In genomic region chr16:88790312-88791150, GRCh38 we compare ENCODE assay signal across 8 cellular contexts. TPM values are rescaled to one million over a fixed set of nuclear protein-coding genes. Genes with fewer than 3 reads are reported as not detected.
DNase-seq lines count a peak whose midpoint lies in the region; ATAC-seq, FAIRE-seq and TF ChIP-seq lines count a peak whose summit lies in the region.

No MANE protein-coding gene starts in this region.

- no peaks in the 10 kb centered on the region for H3K27me3 ChIP-seq in GM23248 (replicated peaks; ENCODE audit: insufficient read depth)
- no peaks in the 10 kb centered on the region for H3K27me3 ChIP-seq in smooth muscle cell (ENCODE audit: low read depth)
- no peaks in the 10 kb centered on the region for H3K27me3 ChIP-seq in prostate gland (replicated peaks; ENCODE audit: insufficient read depth)

- no peak for TF ChIP-seq POLR2A in prostate gland (IDR thresholded peaks at IDR 0.05)

- H3F3A ChIP-seq in GM23248 (ENCODE audit: insufficient read depth) (peaks cover 10% of the 10 kb centered on the region; the same call in 1 of the 2 replicates), smooth muscle cell (ENCODE audit: low read depth) (no peaks in the 10 kb centered on the region)

- in situ Hi-C loops in GM23248 (cut with MboI), result no loop called here

- 22 to 27% methylated on average over 19 to 24 of the region's 24 CpGs for WGBS in GM23248 (ENCODE audit: low coverage in 1 of 2, low lambda C conversion rate in 2 of 2, missing lambda C conversion rate in 2 of 2), 2 experiments
- 48% methylated on average over 20 of the region's 24 CpGs for WGBS in smooth muscle cell (ENCODE audit: low lambda C conversion rate)
- 29% methylated on average over 24 of the region's 24 CpGs for WGBS in prostate gland

- H3K9me2 ChIP-seq in GM23248 (ENCODE audit: insufficient read depth), result no peaks in the 10 kb centered on the region

- peak overlapping the region; percentile 82 for H3K27ac Mint-ChIP-seq in T-helper 17 cell

- TF ChIP-seq CTCF in coronary artery (IDR thresholded peaks at IDR 0.05) (no peak), smooth muscle cell (IDR thresholded peaks at IDR 0.05; ENCODE audit: borderline replicate concordance, insufficient read depth, poor library complexity, severe bottlenecking) (no peak), prostate gland (IDR thresholded peaks at IDR 0.05) (no peak), kidney (IDR thresholded peaks at IDR 0.05; ENCODE audit: borderline replicate concordance, extremely low read depth, insufficient read depth) (no peak)

- H3K36me3 ChIP-seq in GM23248 (ENCODE audit: low read depth) (no peaks in the 10 kb centered on the region), smooth muscle cell (ENCODE audit: low read depth) (no peaks in the 10 kb centered on the region), prostate gland (no peaks in the 10 kb centered on the region), kidney (ENCODE audit: control insufficient read depth in 1 of 2, insufficient read depth in 2 of 2, low read length in 2 of 2) (no peaks in the 10 kb centered on the region)

- FAIRE-seq in kidney (lab: Jason Lieb, UNC), result no peak

- H3K4me3 Mint-ChIP-seq in T-helper 17 cell, result peak overlapping the region; percentile 68

- H3K4me1 ChIP-seq in GM23248 (ENCODE audit: insufficient read depth) (peaks cover 25% of the 10 kb centered on the region), smooth muscle cell (ENCODE audit: low read depth) (peaks cover 8% of the 10 kb centered on the region), prostate gland (replicated peaks) (no peaks in the 10 kb centered on the region), kidney (ENCODE audit: control insufficient read depth in 1 of 2, insufficient read depth in 1 of 2, low read depth in 1 of 2, low read length in 2 of 2) (peaks cover 0 to 3% of the 10 kb centered on the region in 2 donors)

- H4K20me1 ChIP-seq in GM23248 (ENCODE audit: insufficient read depth) (no peaks in the 10 kb centered on the region), smooth muscle cell (ENCODE audit: low read depth) (no peaks in the 10 kb centered on the region)

- no peaks in the 10 kb centered on the region for H3K36me3 Mint-ChIP-seq in T-helper 17 cell (ENCODE audit: low read depth)

- H3K4me2 ChIP-seq in GM23248 (ENCODE audit: unreplicated experiment) (peak overlapping the region; percentile 95), smooth muscle cell (peak overlapping the region; percentile 64)

- no peaks in the 10 kb centered on the region for H3K27me3 Mint-ChIP-seq in T-helper 17 cell

- peak overlapping the region; percentile 77 for H3K9ac ChIP-seq in GM23248
- no peak overlapping the region for H3K9ac ChIP-seq in smooth muscle cell (ENCODE audit: low read depth)
- no peak overlapping the region for H3K9ac ChIP-seq in kidney (ENCODE audit: low read length in 2 of 2)

- H3K9me3 ChIP-seq in GM23248 (ENCODE audit: low read depth) (no peaks in the 10 kb centered on the region), T-helper 17 cell (ENCODE audit: control insufficient read depth, low read length, poor library complexity, severe bottlenecking) (no peaks in the 10 kb centered on the region), smooth muscle cell (replicated peaks; ENCODE audit: low read depth) (no peaks in the 10 kb centered on the region), prostate gland (no peaks in the 10 kb centered on the region), kidney (ENCODE audit: control insufficient read depth in 1 of 2, low read length in 2 of 2) (no peaks in the 10 kb centered on the region)

- H2AFZ ChIP-seq in GM23248 (peak overlapping the region; percentile 93), smooth muscle cell (ENCODE audit: low read depth) (peak overlapping the region; percentile 46)

- ATAC-seq in T-helper 17 cell, result peak; percentile 80

- H3K4me3 ChIP-seq in GM23248 (peak overlapping the region; percentile 61), coronary artery (peak overlapping the region; percentile 0), smooth muscle cell (no peak overlapping the region), prostate gland (no peak overlapping the region), kidney (ENCODE audit: low read length in 2 of 2) (no peak overlapping the region)

- intact Hi-C loops in prostate gland (cut with DNase I) (no loop called here), kidney (cut with DNase I) (no loop called here)

- 0 out of 2 replicates have a peak, but pooled peaks cover 13% of the 10 kb centered on the region for H3K79me2 ChIP-seq in GM23248 (ENCODE audit: insufficient read depth)
- no peaks in the 10 kb centered on the region for H3K79me2 ChIP-seq in smooth muscle cell (ENCODE audit: low read depth)

- peaks cover 27% of the 10 kb centered on the region for H3K4me1 Mint-ChIP-seq in T-helper 17 cell

- H3K27ac ChIP-seq in GM23248 (peak overlapping the region; percentile 83), coronary artery (peak overlapping the region in 1 of 2 donors; percentile 0), smooth muscle cell (ENCODE audit: low read depth) (no peak overlapping the region), prostate gland (no peak overlapping the region), kidney (ENCODE audit: low read depth in 2 of 2, low read length in 2 of 2) (no peak overlapping the region)

- DNase-seq in GM23248 (peak; percentile 85), T-helper 17 cell (peak in 2 of 3 donors; percentile 45 to 54), coronary artery (ENCODE audit: low spot score) (no peak), smooth muscle cell (lab: John Stamatoyannopoulos, UW; ENCODE audit: unreplicated experiment) (peak; percentile 13), prostate gland (ENCODE audit: low spot score) (no peak), LoVo (ENCODE audit: low spot score) (no peak), kidney (no peak), NCI-H524 treated with DMSO at 0.1 percent for 48 hours (lab: John Stamatoyannopoulos, UW) (no peak)

RNA-seq across cellular contexts. Expression of gene PIEZO1, which starts 5.5 kb away (rescaled TPM):
- 223 and 294 TPM in 2 replicates for total RNA-seq in GM23248 (2014; rRNA removed; shearing (Covaris generic))
- polyA plus RNA-seq in GM23248 (2016; fragmentation: Nextera tagmentation; extraction: Ambion mirVana) (89.7 and 95.3 TPM in 2 replicates), smooth muscle cell (70.9 and 107 TPM in 2 replicates), kidney (ENCODE audit: insufficient read depth, low read depth, low replicate concordance) (103 TPM)
- total RNA-seq in T-helper 17 cell (100 to 1,000 TPM; 272 to 318 TPM), smooth muscle cell (59.2 and 62.1 TPM in 2 replicates), prostate gland (100 to 1,000 TPM; 156 to 202 TPM), kidney (124 TPM)

RNA-seq across cellular contexts. Expression of gene CDT1, which starts 13.1 kb away (rescaled TPM):
- 11.3 and 14.2 TPM in 2 replicates for total RNA-seq in GM23248 (2014; rRNA removed; shearing (Covaris generic))
- polyA plus RNA-seq in GM23248 (2016; fragmentation: Nextera tagmentation; extraction: Ambion mirVana), result 5.4 and 5.9 TPM in 2 replicates
- 1 to 10 TPM in 1 of 2 donors, under 1 TPM in 1; 0.42 to 1.3 TPM for total RNA-seq in T-helper 17 cell
- 2.1 and 5.3 TPM in 2 replicates for total RNA-seq in smooth muscle cell
- 9.0 and 13.3 TPM in 2 replicates for polyA plus RNA-seq in smooth muscle cell
- 1 to 10 TPM; 4.3 to 7.6 TPM for total RNA-seq in prostate gland
- total RNA-seq in kidney, result 1.5 TPM
- 0.56 TPM for polyA plus RNA-seq in kidney (ENCODE audit: insufficient read depth, low read depth, low replicate concordance)

RNA-seq across cellular contexts. Expression of gene APRT, which starts 21.2 kb away (rescaled TPM):
- total RNA-seq in GM23248 (2014; rRNA removed; shearing (Covaris generic)), result 105 and 150 TPM in 2 replicates
- 224 and 226 TPM in 2 replicates for polyA plus RNA-seq in GM23248 (2016; fragmentation: Nextera tagmentation; extraction: Ambion mirVana)
- 100 to 1,000 TPM; 130 to 158 TPM for total RNA-seq in T-helper 17 cell
- total RNA-seq in smooth muscle cell, result 72.5 and 143 TPM in 2 replicates
- 200 and 216 TPM in 2 replicates for polyA plus RNA-seq in smooth muscle cell
- 100 to 1,000 TPM; 165 to 211 TPM for total RNA-seq in prostate gland
- total RNA-seq in kidney, result 105 TPM
- polyA plus RNA-seq in kidney (ENCODE audit: insufficient read depth, low read depth, low replicate concordance), result 204 TPM

Comparison
In these comparisons a context has a peak if more than half of its experiments do, and no peak if none do; other contexts are left out.
1. DNase-seq: peak in GM23248 (single experiment), T-helper 17 cell (2 of 3) and smooth muscle cell (single experiment); none in coronary artery (single experiment), prostate gland (single experiment), LoVo (single experiment), kidney (single experiment) and NCI-H524 treated with DMSO at 0.1 percent for 48 hours (single experiment).
2. H3K4me3 ChIP-seq: peak in GM23248 (single experiment) and coronary artery (single experiment); none in smooth muscle cell (single experiment), prostate gland (0 of 2) and kidney (0 of 2).